In the genomic region with DNA sequence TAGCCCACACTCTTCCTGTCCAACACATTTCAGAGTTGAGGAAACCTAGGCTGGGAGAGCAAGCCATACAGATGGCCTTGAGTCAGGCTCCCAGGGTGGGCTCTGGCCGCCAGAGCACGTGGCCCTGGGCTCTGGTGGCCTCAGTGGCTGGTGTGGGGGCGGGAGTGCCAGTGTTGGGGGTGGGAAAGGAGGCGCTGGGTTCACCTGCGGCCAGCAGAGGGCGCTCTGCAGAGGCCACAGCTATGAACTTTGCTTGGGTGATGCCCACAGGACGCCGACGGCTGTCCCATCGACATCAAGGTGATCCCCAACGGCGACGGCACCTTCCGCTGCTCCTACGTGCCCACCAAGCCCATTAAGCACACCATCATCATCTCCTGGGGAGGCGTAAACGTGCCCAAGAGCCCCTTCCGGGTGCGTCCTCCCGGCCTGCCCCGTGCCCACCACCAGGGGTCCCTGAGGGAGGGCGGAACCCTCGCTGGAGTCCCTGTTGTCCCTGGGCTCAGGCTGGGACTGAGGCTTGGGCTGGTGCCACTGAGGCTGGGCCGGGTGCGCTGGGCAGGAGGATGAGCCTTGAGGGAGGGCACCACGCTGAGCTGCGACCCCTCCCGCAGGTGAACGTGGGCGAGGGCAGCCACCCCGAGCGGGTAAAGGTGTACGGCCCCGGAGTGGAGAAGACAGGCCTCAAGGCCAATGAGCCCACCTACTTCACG, we compare ENCODE assay signal across 1 cellular context.
TF ChIP-seq lines count a peak whose summit lies in the region.

No MANE protein-coding gene starts in this region.

TF ChIP-seq in IMR-90, 13 proteins besides CTCF, POLR2A, EP300 and RAD21 (continued from another document):
- TF ChIP-seq, protein P1, sequence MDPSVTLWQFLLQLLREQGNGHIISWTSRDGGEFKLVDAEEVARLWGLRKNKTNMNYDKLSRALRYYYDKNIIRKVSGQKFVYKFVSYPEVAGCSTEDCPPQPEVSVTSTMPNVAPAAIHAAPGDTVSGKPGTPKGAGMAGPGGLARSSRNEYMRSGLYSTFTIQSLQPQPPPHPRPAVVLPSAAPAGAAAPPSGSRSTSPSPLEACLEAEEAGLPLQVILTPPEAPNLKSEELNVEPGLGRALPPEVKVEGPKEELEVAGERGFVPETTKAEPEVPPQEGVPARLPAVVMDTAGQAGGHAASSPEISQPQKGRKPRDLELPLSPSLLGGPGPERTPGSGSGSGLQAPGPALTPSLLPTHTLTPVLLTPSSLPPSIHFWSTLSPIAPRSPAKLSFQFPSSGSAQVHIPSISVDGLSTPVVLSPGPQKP (IDR thresholded peaks at IDR 0.05; ENCODE audit: borderline replicate concordance, low read depth, low read length): no peak
